ENCODE assay signal across 5 cellular contexts in genomic region chr21:27856988-27857387, GRCh38.
A peak's percentile ranks its signal among the peaks of the same experiment; 100 is the strongest.
DNase-seq lines count a peak whose midpoint lies in the region; TF ChIP-seq lines count a peak whose summit lies in the region.
"Not testable (repeated sequence)": the region's sequence is repeated elsewhere in the genome, so short reads cannot be mapped to it uniquely, and the experiment has no call there.

No MANE protein-coding gene starts in this region.

- H3K9me3 ChIP-seq in MG63: not testable (repeated sequence)

- H3K36me3 ChIP-seq in MG63; brain microvascular endothelial cell (replicated peaks): not testable (repeated sequence)

- TF ChIP-seq CTCF in brain microvascular endothelial cell (IDR thresholded peaks at IDR 0.05; ENCODE audit: low read depth, low read length, missing control alignments); choroid plexus epithelial cell (conservative IDR thresholded peaks at IDR 0.05; ENCODE audit: low read depth, low read length); fibroblast of pulmonary artery (IDR thresholded peaks at IDR 0.05; ENCODE audit: low read length, missing control alignments): not testable (repeated sequence)

- H3K27ac ChIP-seq in brain microvascular endothelial cell: not testable (repeated sequence)

- DNase-seq in MG63: peak; percentile 13
- peak; percentile 29 for DNase-seq in brain microvascular endothelial cell
- DNase-seq in choroid plexus epithelial cell (ENCODE audit: low read depth): peak; percentile 40
- peak; percentile 20 for DNase-seq in fibroblast of pulmonary artery (ENCODE audit: low read depth)
- DNase-seq in iris pigment epithelial cell (ENCODE audit: low read depth): peak; percentile 38

- H3K4me3 ChIP-seq in MG63; brain microvascular endothelial cell (ENCODE audit: low read depth, low read length); choroid plexus epithelial cell (ENCODE audit: low read depth, low read length); fibroblast of pulmonary artery (replicated peaks; ENCODE audit: low read depth, low read length): not testable (repeated sequence)

- not testable (repeated sequence) for H3K27me3 ChIP-seq in MG63; brain microvascular endothelial cell (replicated peaks)

- in situ Hi-C loops in brain microvascular endothelial cell (cut with HindIII; ENCODE audit: low pct_ligation_motif_present, low sequenced_read_pairs): not testable (repeated sequence)
